In genomic region chr11:129302386-129303101, GRCh38 we compare ENCODE assay signal across 34 cellular contexts.
"Had no signal": no experiment of that assay in that cellular context is flagged by ENCODE, and none has a peak within 500 bp of the region (broad histone marks: within the 10 kb centered on the region; RNA-seq: fewer than 3 reads in every experiment).

No MANE protein-coding gene starts in this region.

- H3K4me1 Mint-ChIP-seq: central memory CD8-positive, alpha-beta T cell; stimulated activated memory B cell treated with anti-CD40 and anti-IgM and Interleukin-4, amounts not matched to agents 10 μg/mL and 1 μg/mL and 100 μg/mL, for 72 hours had no signal

- H3K4me1 ChIP-seq: breast epithelium, colonic mucosa, gastroesophageal sphincter, pancreas, prostate gland, sigmoid colon, suprapubic skin, tibial artery had no signal

- H3K4me2 ChIP-seq: hepatocyte had no signal

- H3K79me2 ChIP-seq: hepatocyte had no signal

- H3K9me3 Mint-ChIP-seq: activated CD4-positive, alpha-beta memory T cell treated with anti-CD3 and anti-CD28 coated beads, Interleukin-2, amount 10 ng/mL, durations not matched to agents 7 days and 5 days; activated naive CD4-positive, alpha-beta T cell treated with anti-CD3 and anti-CD28 coated beads, Interleukin-2, amount 50 U/mL, for 72 hours; activated T-cell treated with anti-CD3 and anti-CD28 coated beads, Interleukin-2, amount 50 U/mL, for 24 hours; central memory CD8-positive, alpha-beta T cell had no signal

- H3K27me3 ChIP-seq: breast epithelium, colonic mucosa, hepatocyte, pancreas, sigmoid colon, suprapubic skin, tibial artery had no signal

- H3K4me3 Mint-ChIP-seq: activated CD4-positive, alpha-beta memory T cell treated with anti-CD3 and anti-CD28 coated beads, Interleukin-2, amount 10 ng/mL, durations not matched to agents 7 days and 5 days; activated CD4-positive, alpha-beta T cell treated with anti-CD3 and anti-CD28 coated beads, Interleukin-2, amount 10 ng/mL, durations not matched to agents 7 days and 5 days; activated T-cell treated with anti-CD3 and anti-CD28 coated beads, Interleukin-2, amount 50 U/mL, for 24 hours; central memory CD8-positive, alpha-beta T cell; naive thymus-derived CD4-positive, alpha-beta T cell; stimulated activated memory B cell treated with anti-CD40 and anti-IgM and Interleukin-4, amounts not matched to agents 10 μg/mL and 1 μg/mL and 100 μg/mL, for 72 hours; T-helper 1 cell treated with Interleukin-12 subunit alpha and Interleukin-12 subunit beta and Interleukin-4 antibody, amounts not matched to agents 30 μg/mL and 1 μg/mL, for 36 hours had no signal

- H3K36me3 ChIP-seq: breast epithelium, colonic mucosa, gastroesophageal sphincter, pancreas, prostate gland, sigmoid colon, suprapubic skin, tibial artery, WERI-Rb-1 had no signal

- H3K27me3 Mint-ChIP-seq: activated CD4-positive, alpha-beta T cell treated with anti-CD3 and anti-CD28 coated beads, Interleukin-2, amount 10 ng/mL, durations not matched to agents 7 days and 5 days had no signal

- ATAC-seq: activated CD4-positive, CD25-positive, alpha-beta regulatory T cell treated with anti-CD3 and anti-CD28 coated beads, Interleukin-2, amount 50 U/mL, for 24 hours; gastroesophageal sphincter; naive thymus-derived CD4-positive, alpha-beta T cell; pancreas; stimulated activated memory B cell treated with anti-CD40 and anti-IgM and Interleukin-4, amounts not matched to agents 10 μg/mL and 1 μg/mL and 100 μg/mL, for 72 hours had no signal

- DNase-seq: activated CD4-positive, alpha-beta memory T cell treated with anti-CD3 and anti-CD28 coated beads, Interleukin-2, amount 10 ng/mL, durations not matched to agents 7 days and 5 days; activated CD4-positive, alpha-beta T cell treated with anti-CD3 and anti-CD28 coated beads, Interleukin-2, amount 10 ng/mL, durations not matched to agents 7 days and 5 days; activated CD8-positive, alpha-beta memory T cell treated with anti-CD3 and anti-CD28 coated beads, Interleukin-2, amount 50 U/mL, for 48 hours; activated naive CD4-positive, alpha-beta T cell; activated T-cell treated with anti-CD3 and anti-CD28 coated beads, Interleukin-2, amount 50 U/mL, for 24 hours; colonic mucosa; effector CD8-positive, alpha-beta T cell; islet precursor cell; left cardiac atrium; midbrain; naive thymus-derived CD4-positive, alpha-beta T cell; nucleus accumbens; pancreas; retina; sigmoid colon; small intestine; stimulated activated CD4-positive, alpha-beta T cell treated with anti-CD3 and anti-CD28 coated beads, Interleukin-1b, Interleukin-23, amount 100 ng/mL, for 48 hours; stimulated activated CD4-positive, alpha-beta T cell treated with anti-CD3 and anti-CD28 coated beads, Interleukin-4, amount 100 ng/mL, for 4 hours; stimulated activated CD8-positive, alpha-beta memory T cell treated with anti-CD3 and anti-CD28 coated beads, Interleukin-4, amount 100 ng/mL, for 48 hours; SW 1271; T-helper 9 cell; tibial artery; WERI-Rb-1 had no signal

- FAIRE-seq: endometrium, pancreas, small intestine had no signal

- H3K27ac ChIP-seq: breast epithelium, colonic mucosa, gastroesophageal sphincter, hepatocyte, pancreas, prostate gland, sigmoid colon, suprapubic skin, tibial artery, WERI-Rb-1 had no signal

- H3K27ac Mint-ChIP-seq: activated CD4-positive, alpha-beta memory T cell treated with anti-CD3 and anti-CD28 coated beads, Interleukin-2, amount 10 ng/mL, durations not matched to agents 7 days and 5 days; activated CD4-positive, alpha-beta T cell treated with anti-CD3 and anti-CD28 coated beads, Interleukin-2, amount 10 ng/mL, durations not matched to agents 7 days and 5 days; activated naive CD4-positive, alpha-beta T cell treated with anti-CD3 and anti-CD28 coated beads, Interleukin-2, amount 50 U/mL, for 72 hours; activated T-cell treated with anti-CD3 and anti-CD28 coated beads, Interleukin-2, amount 50 U/mL, for 24 hours; naive thymus-derived CD4-positive, alpha-beta T cell; stimulated activated memory B cell treated with anti-CD40 and anti-IgM and Interleukin-4, amounts not matched to agents 10 μg/mL and 1 μg/mL and 100 μg/mL, for 72 hours; T-helper 1 cell treated with Interleukin-12 subunit alpha and Interleukin-12 subunit beta and Interleukin-4 antibody, amounts not matched to agents 30 μg/mL and 1 μg/mL, for 36 hours had no signal

- H2AFZ ChIP-seq: hepatocyte had no signal

- H3K4me3 ChIP-seq: breast epithelium, colonic mucosa, gastroesophageal sphincter, hepatocyte, pancreas, prostate gland, sigmoid colon, suprapubic skin, tibial artery had no signal

- H3K36me3 Mint-ChIP-seq: activated naive CD4-positive, alpha-beta T cell treated with anti-CD3 and anti-CD28 coated beads, Interleukin-2, amount 50 U/mL, for 72 hours; naive thymus-derived CD4-positive, alpha-beta T cell; stimulated activated memory B cell treated with anti-CD40 and anti-IgM and Interleukin-4, amounts not matched to agents 10 μg/mL and 1 μg/mL and 100 μg/mL, for 72 hours had no signal

- H3K9me3 ChIP-seq: breast epithelium, colonic mucosa, pancreas, prostate gland, suprapubic skin, tibial artery had no signal
